2 cellular contexts compared by ENCODE assay signal in genomic region chr7:135964791-135965190, GRCh38.
TF ChIP-seq lines count a peak whose summit lies in the region.

No MANE protein-coding gene starts in this region.

TF ChIP-seq in IMR-90, 13 proteins besides CTCF, POLR2A, EP300 and RAD21:
- no peak for TF ChIP-seq BHLHE40 (IDR thresholded peaks at IDR 0.05; ENCODE audit: low read depth, low read length)
- TF ChIP-seq USF2 (IDR thresholded peaks at IDR 0.05; ENCODE audit: low read depth, low read length) = no peak
- TF ChIP-seq ELK1 (IDR thresholded peaks at IDR 0.05; ENCODE audit: borderline replicate concordance, low read depth, low read length) = no peak

TF ChIP-seq in K562, 482 proteins besides CTCF, POLR2A, EP300 and RAD21:
- TF ChIP-seq ZNF280A (IDR thresholded peaks at IDR 0.05; ENCODE audit: low read depth, partially characterized antibody) = no peak
- no peak for TF ChIP-seq CBX5 (IDR thresholded peaks at IDR 0.05; ENCODE audit: borderline replicate concordance, low read depth)
- 0 out of 2 replicates have a peak, but pooled peaks have one; percentile 40 for TF ChIP-seq CHAMP1 (IDR thresholded peaks at IDR 0.05)
- TF ChIP-seq ZNF592 (IDR thresholded peaks at IDR 0.05) = peak; percentile 32; the same call in 1 of the 2 replicates
- no peak for TF ChIP-seq RBM14 (IDR thresholded peaks at IDR 0.05; ENCODE audit: borderline replicate concordance, insufficient read depth, low read depth, low read length)
- 0 out of 6 replicates have a peak, but pooled peaks of 1 of the 3 experiments have one; percentile 18 for TF ChIP-seq ZBTB11 (CRISPR knock-in tag; IDR thresholded peaks at IDR 0.05)
- TF ChIP-seq ZNF316 (IDR thresholded peaks at IDR 0.05) = peak; percentile 60
- TF ChIP-seq NFE2 (IDR thresholded peaks at IDR 0.05; ENCODE audit: low read depth) = peak; percentile 68
- TF ChIP-seq TRIM24 (IDR thresholded peaks at IDR 0.05) = no peak
- TF ChIP-seq PRPF4 (IDR thresholded peaks at IDR 0.05; ENCODE audit: insufficient read depth, low read depth, low read length, poor library complexity, severe bottlenecking) = no peak
- no peak for TF ChIP-seq TCF7 (IDR thresholded peaks at IDR 0.05; ENCODE audit: borderline replicate concordance)
- peak; percentile 36; the same call in 1 of the 2 replicates for TF ChIP-seq MAFG (tag; conservative IDR thresholded peaks at IDR 0.05)
- TF ChIP-seq ZNF212 (CRISPR knock-in tag; IDR thresholded peaks at IDR 0.05) = no peak
- TF ChIP-seq ZBTB40 (IDR thresholded peaks at IDR 0.05) = peak; percentile 98
- TF ChIP-seq ZBTB40 (CRISPR knock-in tag; IDR thresholded peaks at IDR 0.05) = peak; percentile 93
- TF ChIP-seq ZNF197 (CRISPR knock-in tag; IDR thresholded peaks at IDR 0.05; ENCODE audit: low read depth) = no peak
- TF ChIP-seq ESRRA (IDR thresholded peaks at IDR 0.05; ENCODE audit: borderline replicate concordance, low read depth) = no peak
- no peak for TF ChIP-seq STAT5A (IDR thresholded peaks at IDR 0.05; ENCODE audit: borderline replicate concordance, low read length)
- TF ChIP-seq CEBPB (tag; IDR thresholded peaks at IDR 0.05) = peak; percentile 71
- TF ChIP-seq RBM39 (optimal IDR thresholded peaks at IDR 0.05; ENCODE audit: low read depth, low read length) = no peak
- no peak for TF ChIP-seq ZBTB26 (CRISPR knock-in tag; IDR thresholded peaks at IDR 0.05)
- no peak for TF ChIP-seq THRAP3 (IDR thresholded peaks at IDR 0.05; ENCODE audit: borderline replicate concordance)
- TF ChIP-seq CBFA2T3 (IDR thresholded peaks at IDR 0.05) = no peak
- peak; percentile 25; the same call in 1 of the 2 replicates for TF ChIP-seq ARID3A (IDR thresholded peaks at IDR 0.05; ENCODE audit: borderline replicate concordance, low read depth, low read length)
- TF ChIP-seq C11orf30 (IDR thresholded peaks at IDR 0.05; ENCODE audit: low read depth) = peak; percentile 40; the same call in 1 of the 2 replicates
- TF ChIP-seq ZNF311 (CRISPR knock-in tag; IDR thresholded peaks at IDR 0.05) = no peak
- 0 out of 2 replicates have a peak, but pooled peaks have one; percentile 3 for TF ChIP-seq JUND (IDR thresholded peaks at IDR 0.05; ENCODE audit: borderline replicate concordance, low read depth, low read length)
- no peak for TF ChIP-seq JUND (tag; IDR thresholded peaks at IDR 0.05; ENCODE audit: borderline replicate concordance, low read depth, low read length)
- TF ChIP-seq ZNF408 (CRISPR knock-in tag; IDR thresholded peaks at IDR 0.05; ENCODE audit: low read depth) = no peak
- TF ChIP-seq PHF20 (IDR thresholded peaks at IDR 0.05; ENCODE audit: partially characterized antibody) = no peak
- 0 out of 4 replicates have a peak, but pooled peaks of 1 of the 2 experiments have one; percentile 28 for TF ChIP-seq SRF (CRISPR knock-in tag; IDR thresholded peaks at IDR 0.05)
